8 cellular contexts compared by ENCODE assay signal in the genomic region with DNA sequence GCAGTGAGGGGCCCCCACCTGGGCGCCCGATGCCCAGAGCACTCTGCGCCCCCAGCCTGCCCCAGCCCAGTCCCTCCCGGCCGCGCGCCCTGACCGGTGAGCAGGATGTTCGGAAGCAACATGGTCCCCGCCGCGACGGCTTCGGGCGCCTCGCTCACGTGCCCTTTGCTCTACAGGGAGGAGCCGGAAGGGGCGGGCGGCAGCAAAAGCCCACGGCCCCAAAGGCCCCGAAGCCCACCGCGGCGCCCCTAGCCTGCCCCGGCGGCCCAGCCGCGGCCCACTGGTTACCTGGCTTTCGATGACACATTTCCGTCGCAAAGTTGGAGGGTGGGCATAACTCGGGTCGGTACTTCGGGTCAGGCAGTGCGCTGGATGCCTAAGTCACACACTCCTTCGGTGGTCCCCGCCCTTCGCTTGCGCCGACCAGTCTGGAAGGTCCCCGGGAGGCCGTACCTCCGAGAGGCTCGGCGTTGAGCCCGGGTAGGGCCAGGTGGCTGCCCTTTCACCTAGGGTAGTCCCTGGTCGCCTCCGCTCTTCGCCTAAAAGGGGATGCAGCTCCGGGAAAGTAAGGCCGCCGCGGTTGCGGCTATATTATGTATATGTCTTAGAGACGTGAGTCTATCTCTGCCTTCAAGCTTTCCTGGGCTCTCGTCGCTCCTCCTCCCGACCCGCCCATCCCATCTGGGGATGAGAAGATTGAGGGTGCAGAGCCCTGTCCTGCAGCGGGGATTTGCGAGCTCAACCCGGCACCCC. TPM values are rescaled to one million over a fixed set of nuclear protein-coding genes. Genes with fewer than 3 reads are reported as not detected.
DNase-seq lines count a peak whose midpoint lies in the region; ATAC-seq and TF ChIP-seq lines count a peak whose summit lies in the region.

A gene (minus strand): TSS at position 152 of the 753 bp plus-strand sequence. CDS start 30 bp downstream, at position 122.
A gene with protein sequence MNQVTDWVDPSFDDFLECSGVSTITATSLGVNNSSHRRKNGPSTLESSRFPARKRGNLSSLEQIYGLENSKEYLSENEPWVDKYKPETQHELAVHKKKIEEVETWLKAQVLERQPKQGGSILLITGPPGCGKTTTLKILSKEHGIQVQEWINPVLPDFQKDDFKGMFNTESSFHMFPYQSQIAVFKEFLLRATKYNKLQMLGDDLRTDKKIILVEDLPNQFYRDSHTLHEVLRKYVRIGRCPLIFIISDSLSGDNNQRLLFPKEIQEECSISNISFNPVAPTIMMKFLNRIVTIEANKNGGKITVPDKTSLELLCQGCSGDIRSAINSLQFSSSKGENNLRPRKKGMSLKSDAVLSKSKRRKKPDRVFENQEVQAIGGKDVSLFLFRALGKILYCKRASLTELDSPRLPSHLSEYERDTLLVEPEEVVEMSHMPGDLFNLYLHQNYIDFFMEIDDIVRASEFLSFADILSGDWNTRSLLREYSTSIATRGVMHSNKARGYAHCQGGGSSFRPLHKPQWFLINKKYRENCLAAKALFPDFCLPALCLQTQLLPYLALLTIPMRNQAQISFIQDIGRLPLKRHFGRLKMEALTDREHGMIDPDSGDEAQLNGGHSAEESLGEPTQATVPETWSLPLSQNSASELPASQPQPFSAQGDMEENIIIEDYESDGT (plus strand): TSS at position 450 of the 753 bp plus-strand sequence. CDS start 2,391 bp downstream, outside the sequence.
A gene with protein sequence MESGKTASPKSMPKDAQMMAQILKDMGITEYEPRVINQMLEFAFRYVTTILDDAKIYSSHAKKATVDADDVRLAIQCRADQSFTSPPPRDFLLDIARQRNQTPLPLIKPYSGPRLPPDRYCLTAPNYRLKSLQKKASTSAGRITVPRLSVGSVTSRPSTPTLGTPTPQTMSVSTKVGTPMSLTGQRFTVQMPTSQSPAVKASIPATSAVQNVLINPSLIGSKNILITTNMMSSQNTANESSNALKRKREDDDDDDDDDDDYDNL (minus strand): TSS at position 152 of the 753 bp plus-strand sequence. CDS start 3,783 bp downstream, outside the sequence.

- ATAC-seq in effector memory CD8-positive, alpha-beta T cell (replicated peaks): peak; percentile 89
- ATAC-seq in memory B cell (ENCODE audit: low read depth): peak; percentile 88

- TF ChIP-seq CTCF in GM20000 (IDR thresholded peaks at IDR 0.05; ENCODE audit: extremely low read depth, missing control alignments): no peak

- peak within 1 kb of the TSS; percentile 86 to 87 for H3K4me3 Mint-ChIP-seq in effector memory CD8-positive, alpha-beta T cell
- peak within 1 kb of the TSS; percentile 90 for H3K4me3 Mint-ChIP-seq in memory B cell

- peak within 1 kb of the TSS; percentile 99 for H3K27ac Mint-ChIP-seq in effector memory CD8-positive, alpha-beta T cell
- H3K27ac Mint-ChIP-seq in memory B cell: peak within 1 kb of the TSS; percentile 99

- no peaks in the 10 kb centered on the region for H3K27me3 Mint-ChIP-seq in effector memory CD8-positive, alpha-beta T cell
- no peaks in the 10 kb centered on the region for H3K27me3 Mint-ChIP-seq in memory B cell

- DNase-seq in CMK (ENCODE audit: low read depth) (peak; percentile 73), GM20000 (ENCODE audit: low spot score) (peak; percentile 91), HT-29 (ENCODE audit: low spot score) (peak; percentile 93), NOMO-1 (lab: John Stamatoyannopoulos, UW; ENCODE audit: unreplicated experiment in 2 of 2) (peak; percentile 92), memory B cell (ENCODE audit: low spot score in 2 of 2) (peak; percentile 93 to 98)
- DNase-seq in activated CD8-positive, alpha-beta memory T cell treated with anti-CD3 and anti-CD28 coated beads for 4 hours (ENCODE audit: low read depth in 2 of 2): peak; percentile 80 to 84
- peak; percentile 86 to 94 (median 90) for DNase-seq in effector memory CD8-positive, alpha-beta T cell
- peak; percentile 83 for DNase-seq in stimulated activated CD8-positive, alpha-beta memory T cell treated with anti-CD3 and anti-CD28 coated beads, Interleukin-12 subunit alpha, Interleukin-12 subunit beta, amount 100 ng/mL, for 24 hours (ENCODE audit: extremely low read depth)

- peaks cover 15 to 32% of the 10 kb centered on the region in 2 donors for H3K4me1 Mint-ChIP-seq in effector memory CD8-positive, alpha-beta T cell (ENCODE audit: low read depth in 2 of 2)
- peaks cover 18% of the 10 kb centered on the region for H3K4me1 Mint-ChIP-seq in memory B cell

- H3K36me3 Mint-ChIP-seq in effector memory CD8-positive, alpha-beta T cell (ENCODE audit: insufficient read depth): peaks cover 50% of the 10 kb centered on the region
- peaks cover 13% of the 10 kb centered on the region for H3K36me3 Mint-ChIP-seq in memory B cell

- no peaks in the 10 kb centered on the region for H3K9me3 Mint-ChIP-seq in effector memory CD8-positive, alpha-beta T cell
- no peaks in the 10 kb centered on the region for H3K9me3 Mint-ChIP-seq in memory B cell

RNA-seq across cellular contexts. Expression of the first gene that starts in this region (rescaled TPM):
- total RNA-seq in HT-29 (2014; rRNA removed; shearing (Covaris generic)): 23.7 and 23.8 TPM in 2 replicates

RNA-seq across cellular contexts. Expression of the second gene that starts in this region (rescaled TPM):
- 7.2 and 14.9 TPM in 2 replicates for total RNA-seq in HT-29 (2014; rRNA removed; shearing (Covaris generic))

RNA-seq across cellular contexts. Expression of the third gene that starts in this region (rescaled TPM):
- total RNA-seq in HT-29 (2014; rRNA removed; shearing (Covaris generic)): 77.5 and 82.6 TPM in 2 replicates

Comparison
In these comparisons a context has a peak if more than half of its experiments do, and no peak if none do; other contexts are left out.
1. Peak in every context shown above with its lines: DNase-seq and ATAC-seq.